7 cellular contexts compared by ENCODE assay signal in genomic region chr12:124273630-124274029, GRCh38. TPM values are rescaled to one million over a fixed set of nuclear protein-coding genes. Genes with fewer than 3 reads are reported as not detected.
DNase-seq lines count a peak whose midpoint lies in the region; ATAC-seq and TF ChIP-seq lines count a peak whose summit lies in the region.

No MANE protein-coding gene starts in this region.

- no peaks in the 10 kb centered on the region for H3K4me1 Mint-ChIP-seq in activated B cell treated with CpG ODN at 0.5 μM for 24 hours

- intact Hi-C loops in activated B cell treated with CpG ODN at 0.5 μM for 24 hours (cut with micrococcal nuclease), result no loop called here
- intact Hi-C loops in left lung (cut with DNase I), result no loop called here

- no peaks in the 10 kb centered on the region for H3K36me3 ChIP-seq in left lung

- peaks cover 8% of the 10 kb centered on the region for H3K27me3 Mint-ChIP-seq in activated B cell treated with CpG ODN at 0.5 μM for 24 hours

- DNase-seq in Daoy (ENCODE audit: low read depth), result peak; percentile 61
- DNase-seq in LoVo (ENCODE audit: low spot score), result peak; percentile 68
- no peak for DNase-seq in activated B cell treated with CpG ODN at 0.5 μM for 24 hours
- DNase-seq in left lung, result no peak
- DNase-seq in DMS79 treated with DMSO at 0.1 percent for 48 hours (lab: John Stamatoyannopoulos, UW), result no peak
- no peak for DNase-seq in caudate nucleus (lab: John Stamatoyannopoulos, UW)

- no peaks in the 10 kb centered on the region for H3K36me3 Mint-ChIP-seq in activated B cell treated with CpG ODN at 0.5 μM for 24 hours (ENCODE audit: low read depth)

- ATAC-seq in GM19463 (IDR thresholded peaks at IDR 0.05; ENCODE audit: unreplicated experiment), result peak; percentile 88
- peak; percentile 18 for ATAC-seq in activated B cell treated with CpG ODN at 0.5 μM for 24 hours (ENCODE audit: low read depth)
- peak; percentile 61 for ATAC-seq in left lung

- H3K27me3 ChIP-seq in left lung, result peaks cover 0 to 23% of the 10 kb centered on the region in 2 donors

- CTCF ChIA-PET in activated B cell treated with CpG ODN at 0.5 μM for 24 hours (lab: Charles Lee), result no interaction called here

- no peak overlapping the region for H3K27ac Mint-ChIP-seq in activated B cell treated with CpG ODN at 0.5 μM for 24 hours

- POLR2A ChIA-PET in activated B cell treated with CpG ODN at 0.5 μM for 24 hours (lab: Charles Lee), result no interaction called here

- H3K4me3 Mint-ChIP-seq in activated B cell treated with CpG ODN at 0.5 μM for 24 hours, result no peak overlapping the region

- TF ChIP-seq CTCF in activated B cell treated with CpG ODN at 0.5 μM for 24 hours (IDR thresholded peaks at IDR 0.05), result no peak
- TF ChIP-seq CTCF in left lung (IDR thresholded peaks at IDR 0.05), result peak in 1 of 2 donors; percentile 17

- no peak overlapping the region for H3K27ac ChIP-seq in left lung
- no peak overlapping the region for H3K27ac ChIP-seq in caudate nucleus (ENCODE audit: low read depth, low read length)

- H3K4me1 ChIP-seq in left lung, result no peaks in the 10 kb centered on the region

- no peaks in the 10 kb centered on the region for H3K9me3 Mint-ChIP-seq in activated B cell treated with CpG ODN at 0.5 μM for 24 hours

- peaks cover 0 to 4% of the 10 kb centered on the region in 2 donors for H3K9me3 ChIP-seq in left lung

- no peak overlapping the region for H3K4me3 ChIP-seq in left lung

RNA-seq across cellular contexts. Expression of gene RFLNA, which starts 21.3 kb away (rescaled TPM):
- total RNA-seq in Daoy (2014; rRNA removed; shearing (Covaris generic)), result 63.9 and 65.9 TPM in 2 replicates
- total RNA-seq in activated B cell treated with CpG ODN at 0.5 μM for 24 hours, result not detected in 2 replicates
- total RNA-seq in left lung, result 1 to 10 TPM; 1.4 to 2.0 TPM

Comparison
In these comparisons a context has a peak if more than half of its experiments do, and no peak if none do; other contexts are left out.
1. DNase-seq: peak in Daoy (single experiment) and LoVo (single experiment); none in activated B cell treated with CpG ODN at 0.5 μM for 24 hours (single experiment), left lung (0 of 2), DMS79 treated with DMSO at 0.1 percent for 48 hours (single experiment) and caudate nucleus (0 of 61).
2. ATAC-seq: peak in every context shown above with its lines; median percentile 88 in GM19463; 61 in left lung; 18 in activated B cell treated with CpG ODN at 0.5 μM for 24 hours.
3. RNA of gene RFLNA, which starts 21.3 kb away (total RNA-seq): 63.9 to 65.9 TPM in Daoy; 1.4 to 2.0 TPM in left lung and not detected in activated B cell treated with CpG ODN at 0.5 μM for 24 hours; every median in the first group is over 10 times any median in the second.